Comparison of ENCODE assay signal across 36 cellular contexts in the genomic region with DNA sequence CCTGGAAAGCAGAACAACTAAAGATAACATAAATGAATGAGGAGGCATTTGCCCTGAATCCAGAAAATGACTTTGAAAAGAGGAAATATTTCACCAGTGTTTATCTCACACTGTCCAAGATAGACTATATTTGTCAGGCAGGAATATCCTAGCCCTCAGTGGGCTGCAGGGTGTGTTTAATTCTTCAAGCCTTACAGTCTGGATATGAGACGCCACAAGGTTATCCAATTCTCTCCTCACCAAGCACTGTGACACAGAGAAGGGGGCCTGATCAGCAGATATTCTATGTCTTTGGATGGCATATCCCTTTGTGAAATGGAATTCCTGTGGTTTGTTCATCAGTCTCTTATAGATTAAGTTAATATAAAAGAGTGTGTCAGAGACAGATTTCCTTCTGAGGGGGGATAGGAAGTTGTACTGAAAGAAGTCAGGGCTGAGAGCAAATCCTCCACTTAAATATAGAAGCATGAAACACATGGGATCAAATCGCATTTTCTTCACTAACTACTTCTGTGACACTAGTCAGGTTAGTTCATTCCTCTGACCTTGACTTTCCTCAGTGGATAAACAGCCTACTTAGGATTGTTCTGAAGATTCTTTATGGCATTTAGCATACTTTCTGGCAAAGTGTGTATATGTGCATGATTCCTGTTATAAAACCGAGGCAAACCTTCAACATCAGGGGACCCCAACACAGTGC. TPM values are rescaled to one million over a fixed set of nuclear protein-coding genes. Genes with fewer than 3 reads are reported as not detected.
"Had no signal": no experiment of that assay in that cellular context is flagged by ENCODE, and none has a peak within 500 bp of the region (broad histone marks: within the 10 kb centered on the region; RNA-seq: fewer than 3 reads in every experiment).

No MANE protein-coding gene starts in this region.

- H3K79me2 ChIP-seq: hepatocyte had no signal

- H3K4me1 Mint-ChIP-seq: nephron had no signal

- H3K9me3 ChIP-seq: body of pancreas, colonic mucosa, esophagus squamous epithelium, gastroesophageal sphincter, left ventricle myocardium inferior, mucosa of descending colon, neutrophil, ovary, prostate gland, sigmoid colon, stomach, tibial artery, upper lobe of right lung had no signal

- FAIRE-seq: endometrium had no signal

- H3K4me3 Mint-ChIP-seq: activated naive CD4-positive, alpha-beta T cell treated with anti-CD3 and anti-CD28 coated beads, Interleukin-2, amount 50 U/mL, for 24 hours; activated naive CD8-positive, alpha-beta T cell treated with anti-CD3 and anti-CD28 coated beads, Interleukin-2, amount 50 U/mL, for 24 hours; activated T-helper 1 cell treated with anti-CD3 and anti-CD28 coated beads, Interleukin-12 subunit alpha, Interleukin-12 subunit beta, Interleukin-2, Interleukin-4 antibody, amounts not matched to agents 30 ng/mL and 10 ng/mL and 1 ng/mL, durations not matched to agents 14 hours and 24 hours and 36 hours; nephron; stimulated activated naive B cell treated with anti-CD40 and anti-IgM and Interleukin-4, amounts not matched to agents 10 μg/mL and 1 μg/mL and 100 μg/mL, for 72 hours; T-helper 1 cell treated with Interleukin-12 subunit alpha and Interleukin-12 subunit beta and Interleukin-4 antibody, amounts not matched to agents 30 μg/mL and 1 μg/mL, for 36 hours had no signal

- H3K4me1 ChIP-seq: body of pancreas, colonic mucosa, esophagus squamous epithelium, left ventricle myocardium inferior, prostate gland, sigmoid colon, stomach, tibial artery, upper lobe of right lung had no signal

- H3K36me3 ChIP-seq: colonic mucosa, esophagus squamous epithelium, gastroesophageal sphincter, left ventricle myocardium inferior, neutrophil, ovary, prostate gland, sigmoid colon, stomach, tibial artery, upper lobe of right lung had no signal

- H3K4me2 ChIP-seq: hepatocyte had no signal

- H3K27me3 Mint-ChIP-seq: activated naive CD4-positive, alpha-beta T cell treated with anti-CD3 and anti-CD28 coated beads, Interleukin-2, amount 50 U/mL, for 24 hours; activated naive CD8-positive, alpha-beta T cell treated with anti-CD3 and anti-CD28 coated beads, Interleukin-2, amount 50 U/mL, for 24 hours; stimulated activated naive B cell treated with anti-CD40 and anti-IgM and Interleukin-4, amounts not matched to agents 10 μg/mL and 1 μg/mL and 100 μg/mL, for 72 hours had no signal

- DNase-seq: activated CD4-positive, alpha-beta T cell treated with anti-CD3 and anti-CD28 coated beads for 48 hours; activated CD4-positive, alpha-beta T cell treated with anti-CD3 and anti-CD28 coated beads, Interleukin-2, amount 50 U/mL, for 48 hours; activated CD8-positive, alpha-beta memory T cell treated with anti-CD3 and anti-CD28 coated beads for 24 hours; activated gamma-delta T cell; activated naive CD8-positive, alpha-beta T cell treated with anti-CD3 and anti-CD28 coated beads, Interleukin-2, amount 50 U/mL, for 24 hours; activated T-cell treated with anti-CD3 and anti-CD28 coated beads, Interleukin-2, amount 50 U/mL, for 1 hour; body of pancreas; cerebellar nuclear complex; colonic mucosa; effector CD8-positive, alpha-beta T cell; esophagus squamous epithelium; islet precursor cell; left ventricle myocardium inferior; mucosa of descending colon; ovary; sigmoid colon; stimulated activated CD4-positive, alpha-beta T cell treated with anti-CD3 and anti-CD28 coated beads, Interleukin-15, amount 100 ng/mL, for 24 hours; stimulated activated CD4-positive, alpha-beta T cell treated with anti-CD3 and anti-CD28 coated beads, Interleukin-2, amount 100 ng/mL, for 24 hours; stimulated activated naive B cell treated with anti-CD40 and anti-IgM and Interleukin-4, amounts not matched to agents 10 μg/mL and 1 μg/mL and 100 μg/mL, for 72 hours; stomach; SW 1271; T-helper 9 cell; tibial artery; upper lobe of right lung had no signal

- ATAC-seq: activated CD4-positive, CD25-positive, alpha-beta regulatory T cell treated with anti-CD3 and anti-CD28 coated beads, Interleukin-2, amount 50 U/mL, for 24 hours; activated naive CD8-positive, alpha-beta T cell treated with anti-CD3 and anti-CD28 coated beads, Interleukin-2, amount 50 U/mL, for 24 hours; body of pancreas; gastroesophageal sphincter; mucosa of descending colon; stimulated activated naive B cell treated with anti-CD40 and anti-IgM and Interleukin-4, amounts not matched to agents 10 μg/mL and 1 μg/mL and 100 μg/mL, for 72 hours; upper lobe of right lung had no signal

- H3K27ac Mint-ChIP-seq: activated naive CD4-positive, alpha-beta T cell treated with anti-CD3 and anti-CD28 coated beads, Interleukin-2, amount 50 U/mL, for 24 hours; activated naive CD8-positive, alpha-beta T cell treated with anti-CD3 and anti-CD28 coated beads, Interleukin-2, amount 50 U/mL, for 24 hours; activated T-helper 1 cell treated with anti-CD3 and anti-CD28 coated beads, Interleukin-12 subunit alpha, Interleukin-12 subunit beta, Interleukin-2, Interleukin-4 antibody, amounts not matched to agents 30 ng/mL and 10 ng/mL and 1 ng/mL, durations not matched to agents 14 hours and 24 hours and 36 hours; nephron; stimulated activated naive B cell treated with anti-CD40 and anti-IgM and Interleukin-4, amounts not matched to agents 10 μg/mL and 1 μg/mL and 100 μg/mL, for 72 hours; T-helper 1 cell treated with Interleukin-12 subunit alpha and Interleukin-12 subunit beta and Interleukin-4 antibody, amounts not matched to agents 30 μg/mL and 1 μg/mL, for 36 hours had no signal

- H3K27me3 ChIP-seq: body of pancreas, colonic mucosa, esophagus squamous epithelium, gastroesophageal sphincter, hepatocyte, neutrophil, ovary, sigmoid colon, stomach, tibial artery, upper lobe of right lung had no signal

- H3K4me3 ChIP-seq: body of pancreas, colonic mucosa, esophagus squamous epithelium, gastroesophageal sphincter, hepatocyte, left ventricle myocardium inferior, mucosa of descending colon, ovary, prostate gland, sigmoid colon, stomach, tibial artery, upper lobe of right lung had no signal

- H3K36me3 Mint-ChIP-seq: activated naive CD4-positive, alpha-beta T cell treated with anti-CD3 and anti-CD28 coated beads, Interleukin-2, amount 50 U/mL, for 24 hours; stimulated activated naive B cell treated with anti-CD40 and anti-IgM and Interleukin-4, amounts not matched to agents 10 μg/mL and 1 μg/mL and 100 μg/mL, for 72 hours had no signal

- H3K9me3 Mint-ChIP-seq: activated naive CD4-positive, alpha-beta T cell treated with anti-CD3 and anti-CD28 coated beads, Interleukin-2, amount 50 U/mL, for 24 hours; activated naive CD8-positive, alpha-beta T cell treated with anti-CD3 and anti-CD28 coated beads, Interleukin-2, amount 50 U/mL, for 24 hours; activated T-helper 1 cell treated with anti-CD3 and anti-CD28 coated beads, Interleukin-12 subunit alpha, Interleukin-12 subunit beta, Interleukin-2, Interleukin-4 antibody, amounts not matched to agents 30 ng/mL and 10 ng/mL and 1 ng/mL, durations not matched to agents 14 hours and 24 hours and 36 hours; nephron; stimulated activated naive B cell treated with anti-CD40 and anti-IgM and Interleukin-4, amounts not matched to agents 10 μg/mL and 1 μg/mL and 100 μg/mL, for 72 hours; T-helper 1 cell treated with Interleukin-12 subunit alpha and Interleukin-12 subunit beta and Interleukin-4 antibody, amounts not matched to agents 30 μg/mL and 1 μg/mL, for 36 hours had no signal

- H3K27ac ChIP-seq: body of pancreas, colonic mucosa, epithelial cell of prostate, esophagus squamous epithelium, gastroesophageal sphincter, hepatocyte, left ventricle myocardium inferior, neutrophil, ovary, prostate gland, sigmoid colon, stomach, tibial artery, upper lobe of right lung had no signal

- H2AFZ ChIP-seq: hepatocyte had no signal

RNA-seq across cellular contexts. Expression of gene CDKL2, which starts 49.7 kb away (rescaled TPM):
- total RNA-seq: mesenteric fat pad had no signal
